In the genomic region with DNA sequence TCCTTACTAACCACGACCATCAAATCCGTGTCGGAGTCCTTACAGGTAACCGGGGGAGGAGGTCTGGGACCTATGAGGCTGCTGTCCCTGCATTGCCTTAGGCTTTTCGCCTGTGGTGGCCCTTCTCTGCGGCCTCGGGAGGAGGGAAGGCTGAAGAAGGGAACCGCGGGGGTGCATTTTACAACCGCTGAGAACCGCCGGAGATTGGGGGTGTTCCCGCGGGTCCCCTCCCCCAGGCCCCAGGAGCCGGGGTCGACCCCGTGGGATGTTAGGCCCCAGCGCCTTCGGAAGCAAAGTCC, we compare ENCODE assay signal across 9 cellular contexts. TPM values are rescaled to one million over a fixed set of nuclear protein-coding genes. Genes with fewer than 3 reads are reported as not detected.
DNase-seq lines count a peak whose midpoint lies in the region; ATAC-seq and TF ChIP-seq lines count a peak whose summit lies in the region.
"Had no signal": no experiment of that assay in that cellular context is flagged by ENCODE, and none has a peak within 500 bp of the region (broad histone marks: within the 10 kb centered on the region; RNA-seq: fewer than 3 reads in every experiment).

No MANE protein-coding gene starts in this region.

- TF ChIP-seq CTCF in DND-41 (IDR thresholded peaks at IDR 0.05; ENCODE audit: borderline replicate concordance, extremely low read depth, low read length, poor library complexity, severe bottlenecking) (no peak), LNCaP clone FGC (IDR thresholded peaks at IDR 0.05; ENCODE audit: control insufficient read depth, extremely low read depth, insufficient read depth) (no peak), osteocyte (IDR thresholded peaks at IDR 0.05) (no peak)

- H3K27me3 Mint-ChIP-seq in effector memory CD8-positive, alpha-beta T cell = peaks cover 9 to 15% of the 10 kb centered on the region in 2 donors
- peaks cover 6% of the 10 kb centered on the region for H3K27me3 Mint-ChIP-seq in osteocyte (ENCODE audit: unreplicated experiment)

- DNase-seq in DND-41 = no peak
- DNase-seq in LNCaP clone FGC (ENCODE audit: low read depth) = no peak
- no peak for DNase-seq in effector memory CD8-positive, alpha-beta T cell
- DNase-seq in osteocyte (ENCODE audit: extremely low spot score, unreplicated experiment) = no peak
- no peak for DNase-seq in cerebellar cortex (ENCODE audit: low spot score)
- no peak for DNase-seq in GM19238 (ENCODE audit: insufficient read length, low spot score)
- DNase-seq in A172 (ENCODE audit: low spot score) = no peak

- peak overlapping the region; percentile 98 for H2AFZ ChIP-seq in DND-41 (ENCODE audit: low read depth, low read length)

- H3K4me3 ChIP-seq in DND-41 (ENCODE audit: low read depth in 1 of 2, low read length in 2 of 2) (peak overlapping the region; percentile 76 to 94), LNCaP clone FGC (ENCODE audit: low read depth, low read length) (peak overlapping the region; percentile 97)

- H3K27ac ChIP-seq in DND-41 (ENCODE audit: low read length) = peak overlapping the region; percentile 66

- H3K36me3 Mint-ChIP-seq in effector memory CD8-positive, alpha-beta T cell (ENCODE audit: insufficient read depth) = peaks cover 3% of the 10 kb centered on the region
- H3K36me3 Mint-ChIP-seq in osteocyte (ENCODE audit: unreplicated experiment) = no peaks in the 10 kb centered on the region

- peak overlapping the region; percentile 72 to 86 for H3K27ac Mint-ChIP-seq in effector memory CD8-positive, alpha-beta T cell
- peak overlapping the region; percentile 95 for H3K27ac Mint-ChIP-seq in osteocyte (ENCODE audit: unreplicated experiment)

- peak overlapping the region; percentile 92 for H3K4me2 ChIP-seq in DND-41 (ENCODE audit: insufficient read depth, low read length)

- no peaks in the 10 kb centered on the region for H3K9me3 ChIP-seq in DND-41 (ENCODE audit: insufficient read depth, low read length, severe bottlenecking)

- H3K79me2 ChIP-seq in DND-41 (ENCODE audit: insufficient read depth, low read length) = peaks cover 54% of the 10 kb centered on the region

- peaks cover 37% of the 10 kb centered on the region for H4K20me1 ChIP-seq in DND-41 (ENCODE audit: insufficient read depth, low read length)

- H3K4me3 Mint-ChIP-seq in effector memory CD8-positive, alpha-beta T cell = peak overlapping the region; percentile 88 to 91
- H3K4me3 Mint-ChIP-seq in osteocyte (ENCODE audit: unreplicated experiment) = peak overlapping the region; percentile 92

- no peaks in the 10 kb centered on the region for H3K9me3 Mint-ChIP-seq in effector memory CD8-positive, alpha-beta T cell
- H3K9me3 Mint-ChIP-seq in osteocyte (ENCODE audit: unreplicated experiment) = no peaks in the 10 kb centered on the region

- peaks cover 56% of the 10 kb centered on the region for H3K4me1 ChIP-seq in DND-41 (ENCODE audit: insufficient read depth, low read length)

- no peaks in the 10 kb centered on the region; the same call in 1 of the 2 replicates for H3K36me3 ChIP-seq in DND-41 (ENCODE audit: insufficient read depth, low read length)

- H3K9ac ChIP-seq in DND-41 (ENCODE audit: low read depth, low read length) = peak overlapping the region; percentile 70

- peaks cover 17% of the 10 kb centered on the region for H3K27me3 ChIP-seq in DND-41 (ENCODE audit: insufficient read depth, low read length, poor library complexity)

- peaks cover 11 to 27% of the 10 kb centered on the region in 2 donors for H3K4me1 Mint-ChIP-seq in effector memory CD8-positive, alpha-beta T cell (ENCODE audit: low read depth in 2 of 2)
- H3K4me1 Mint-ChIP-seq in osteocyte (ENCODE audit: unreplicated experiment) = peaks cover 16% of the 10 kb centered on the region

- no peak for ATAC-seq in DND-41 (ENCODE audit: insufficient read depth, low read depth)
- peak; percentile 1 for ATAC-seq in effector memory CD8-positive, alpha-beta T cell (replicated peaks)
- no peak for ATAC-seq in GM21515 (IDR thresholded peaks at IDR 0.05; ENCODE audit: unreplicated experiment)

RNA-seq across cellular contexts. Expression of gene GPHN, which starts 0.5 kb away (rescaled TPM):
- total RNA-seq in osteocyte = 17.7 and 18.6 TPM in 2 replicates
- 10.7 and 13.3 TPM in 2 replicates for total RNA-seq in A172 (2014; rRNA removed; shearing (Covaris generic))

RNA-seq across cellular contexts. Expression of gene CCDC196, which starts 22.3 kb away (rescaled TPM):
- not detected in 2 replicates for total RNA-seq in osteocyte
- not detected in 2 replicates for total RNA-seq in A172 (2014; rRNA removed; shearing (Covaris generic))
- total RNA-seq: pulmonary artery endothelial cell had no signal
